16 cellular contexts compared by ENCODE assay signal in the genomic region with DNA sequence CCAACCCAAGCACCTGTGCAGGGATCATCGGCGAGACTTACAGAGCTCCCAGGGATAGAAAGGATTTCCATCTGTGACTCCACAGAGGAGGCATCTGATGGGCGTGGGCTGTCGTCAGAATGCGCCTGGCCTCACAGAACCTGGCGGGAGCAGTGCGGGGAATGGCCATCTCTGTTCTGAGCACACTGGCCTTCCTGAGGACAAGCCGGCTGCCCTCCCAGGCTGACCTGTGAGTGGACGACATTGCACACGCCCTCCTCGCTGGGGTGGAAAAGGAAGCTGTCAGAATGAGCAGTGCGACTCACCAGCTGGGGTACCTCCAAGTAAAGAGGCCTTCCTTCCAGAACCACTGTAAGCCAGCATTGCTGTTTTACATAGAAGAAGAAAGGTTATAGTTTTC.
"Had no signal": no experiment of that assay in that cellular context is flagged by ENCODE, and none has a peak within 500 bp of the region (broad histone marks: within the 10 kb centered on the region; RNA-seq: fewer than 3 reads in every experiment).

No MANE protein-coding gene starts in this region.

- DNase-seq: activated CD4-positive, alpha-beta T cell treated with anti-CD3 and anti-CD28 coated beads, Interleukin-2, amount 50 U/mL, for 4 hours; activated effector memory CD4-positive, alpha-beta T cell treated with anti-CD3 and anti-CD28 coated beads, Interleukin-2, amount 50 U/mL, for 16 hours; activated T-cell treated with anti-CD3 and anti-CD28 coated beads, Interleukin-2, amount 50 U/mL, for 1 hour; gastrocnemius medialis; heart right ventricle; mesendoderm; occipital lobe; right lobe of liver; stimulated activated CD4-positive, alpha-beta T cell treated with anti-CD3 and anti-CD28 coated beads, Interleukin-2, amount 100 ng/mL, for 24 hours; stimulated activated naive CD4-positive, alpha-beta T cell; T-helper 17 cell; trophoblast cell had no signal

- H3K27ac ChIP-seq: esophagus muscularis mucosa, gastrocnemius medialis, heart right ventricle, prostate gland, right lobe of liver had no signal

- ATAC-seq: activated CD4-positive, CD25-positive, alpha-beta regulatory T cell treated with anti-CD3 and anti-CD28 coated beads, Interleukin-2, amount 50 U/mL, for 24 hours; activated naive CD4-positive, alpha-beta T cell treated with anti-CD3 and anti-CD28 coated beads, Interleukin-2, amount 50 U/mL, for 72 hours; gastrocnemius medialis; heart right ventricle; T-helper 17 cell had no signal

- H3K4me1 ChIP-seq: gastrocnemius medialis, prostate gland, right lobe of liver had no signal

- H3K9me3 ChIP-seq: esophagus muscularis mucosa, gastrocnemius medialis, prostate gland, right lobe of liver had no signal

- H3K36me3 ChIP-seq: esophagus muscularis mucosa, gastrocnemius medialis, heart right ventricle, prostate gland, right lobe of liver had no signal

- H3K4me3 ChIP-seq: esophagus muscularis mucosa, gastrocnemius medialis, heart right ventricle, prostate gland, right lobe of liver had no signal

- H3K27me3 ChIP-seq: esophagus muscularis mucosa, gastrocnemius medialis, heart right ventricle, right lobe of liver had no signal
